In the genomic region with DNA sequence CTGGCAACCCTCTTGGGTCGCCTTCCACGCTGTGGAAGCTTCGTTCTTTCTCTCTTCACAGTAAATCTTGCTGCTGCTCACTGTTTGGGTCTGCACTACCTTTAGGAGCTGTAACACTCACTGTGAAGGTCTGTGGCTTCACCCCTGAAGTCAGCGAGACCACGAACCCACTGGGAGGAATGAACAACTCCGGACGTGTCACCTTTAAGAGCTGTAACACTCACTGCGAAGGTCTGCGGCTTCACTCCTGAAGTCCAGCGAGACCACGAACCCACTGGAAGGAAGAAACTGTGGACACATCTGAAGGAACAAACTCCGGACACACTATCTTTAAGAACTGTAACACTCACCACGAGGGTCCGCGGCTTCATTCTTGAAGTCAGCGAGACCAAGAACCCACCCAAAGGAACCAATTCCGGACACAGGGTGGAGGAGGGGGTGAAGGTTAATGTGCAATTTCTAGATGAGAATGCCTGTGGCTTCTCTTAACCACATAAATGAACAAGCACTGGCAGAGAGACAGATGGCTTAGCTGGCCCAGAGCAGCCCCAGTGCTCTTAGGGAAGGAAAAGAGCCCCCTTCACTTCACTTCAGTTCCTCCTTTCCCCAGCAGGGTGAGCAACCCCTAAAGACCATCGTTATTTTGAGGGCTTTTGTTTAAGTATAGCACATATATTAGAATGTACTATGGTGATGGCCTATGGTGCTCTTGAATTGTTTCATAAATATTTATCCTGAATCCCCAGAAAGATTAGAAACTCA, we compare ENCODE assay signal across 12 cellular contexts.
DNase-seq lines count a peak whose midpoint lies in the region; ATAC-seq, FAIRE-seq and TF ChIP-seq lines count a peak whose summit lies in the region.
"Had no signal": no experiment of that assay in that cellular context is flagged by ENCODE, and none has a peak within 500 bp of the region (broad histone marks: within the 10 kb centered on the region; RNA-seq: fewer than 3 reads in every experiment).

No MANE protein-coding gene starts in this region.

- H2BK15ac ChIP-seq in mesenchymal stem cell (ENCODE audit: low read depth, poor library complexity, severe bottlenecking) = no peak overlapping the region

- CTCF ChIA-PET in WTC11 (lab: Charles Lee) = interaction anchor here (1.0 to 1.5 kb wide), 2 partner anchors 10 to 209 kb away, joined by 3 read pairs; no protein-coding TSS in a partner anchor

- H3K4me1 ChIP-seq in mesenchymal stem cell (ENCODE audit: control insufficient read depth, insufficient read depth, low read depth, low read length) (peaks cover 6% of the 10 kb centered on the region), esophagus muscularis mucosa (peaks cover 0 to 22% (median 9%) of the 10 kb centered on the region in 4 donors), body of pancreas (no peaks in the 10 kb centered on the region)

- H4K91ac ChIP-seq in mesenchymal stem cell (ENCODE audit: low read length) = no peak overlapping the region

- H3K4me1 Mint-ChIP-seq in WTC11 = no peaks in the 10 kb centered on the region

- no peak overlapping the region for H3K27ac ChIP-seq in mesenchymal stem cell (ENCODE audit: low read length, poor library complexity, severe bottlenecking)
- no peak overlapping the region for H3K27ac ChIP-seq in esophagus muscularis mucosa (replicated peaks in 1 of 4)
- no peak overlapping the region for H3K27ac ChIP-seq in body of pancreas
- H3K27ac ChIP-seq: PC-9 had no signal

- intact Hi-C loops in esophagus muscularis mucosa (cut with DNase I) (no loop called here), body of pancreas (cut with DNase I) (no loop called here)

- no peak overlapping the region for H3K4ac ChIP-seq in mesenchymal stem cell (ENCODE audit: low read depth in 1 of 2, low read length in 2 of 2)

- no peak overlapping the region for H3K27ac Mint-ChIP-seq in WTC11

- H3K27me3 Mint-ChIP-seq in WTC11 (ENCODE audit: low read depth) = peaks cover 18% of the 10 kb centered on the region

- no peaks in the 10 kb centered on the region for H3K79me1 ChIP-seq in mesenchymal stem cell (replicated peaks; ENCODE audit: low read length, poor library complexity, severe bottlenecking)

- no peak for FAIRE-seq in H54 (lab: Jason Lieb, UNC)
- FAIRE-seq: D721Med, endothelial cell of umbilical vein, kidney had no signal

- no peak overlapping the region for H3K18ac ChIP-seq in mesenchymal stem cell (ENCODE audit: low read depth in 1 of 2, low read length in 2 of 2)

- no peak overlapping the region for H3K9ac ChIP-seq in mesenchymal stem cell (ENCODE audit: low read length)

- WGBS in mesenchymal stem cell = 97% methylated on average over 8 of the region's 18 CpGs
- WGBS in esophagus muscularis mucosa = 82% methylated on average over 17 of the region's 18 CpGs
- 77 to 86% methylated on average over 9 to 16 of the region's 18 CpGs for WGBS in body of pancreas, 2 donors

- peaks cover 0 to 22% of the 10 kb centered on the region in 2 experiments for H3K27me3 ChIP-seq in mesenchymal stem cell (ENCODE audit: control insufficient read depth in 1 of 2, insufficient read depth in 1 of 2, low read length in 2 of 2)
- no peaks in the 10 kb centered on the region for H3K27me3 ChIP-seq in esophagus muscularis mucosa
- H3K27me3 ChIP-seq in body of pancreas = no peaks in the 10 kb centered on the region

- no peaks in the 10 kb centered on the region for H3K36me3 Mint-ChIP-seq in WTC11

- no peak overlapping the region for H3K4me2 ChIP-seq in mesenchymal stem cell (ENCODE audit: low read length, poor library complexity, severe bottlenecking)
- H3K4me2 ChIP-seq: PC-9 had no signal

- no peak overlapping the region for H2BK5ac ChIP-seq in mesenchymal stem cell (ENCODE audit: low read depth, low read length, poor library complexity, severe bottlenecking)

- H3K9me3 ChIP-seq in mesenchymal stem cell (ENCODE audit: control insufficient read depth, low read length) (no peaks in the 10 kb centered on the region), esophagus muscularis mucosa (no peaks in the 10 kb centered on the region), body of pancreas (no peaks in the 10 kb centered on the region)

- H3K23ac ChIP-seq in mesenchymal stem cell (ENCODE audit: low read length in 2 of 2) = no peak overlapping the region

- no peak overlapping the region for H2AFZ ChIP-seq in mesenchymal stem cell (ENCODE audit: low read depth, low read length)
- H2AFZ ChIP-seq: PC-9 had no signal

- H3K4me3 ChIP-seq in mesenchymal stem cell (ENCODE audit: insufficient read depth in 1 of 2, low read depth in 1 of 2, low read length in 2 of 2) (no peak overlapping the region), esophagus muscularis mucosa (no peak overlapping the region), body of pancreas (no peak overlapping the region)
- H3K4me3 ChIP-seq: PC-9 had no signal

- H2BK12ac ChIP-seq in mesenchymal stem cell (ENCODE audit: low read length in 2 of 2) = no peak overlapping the region

- no peak overlapping the region for H3K14ac ChIP-seq in mesenchymal stem cell (ENCODE audit: low read length in 2 of 2)

- no peak overlapping the region for H2AK5ac ChIP-seq in mesenchymal stem cell (ENCODE audit: low read length, severe bottlenecking)

- H3K9me3 Mint-ChIP-seq in WTC11 = peaks cover 4% of the 10 kb centered on the region; the same call in 1 of the 2 replicates

- DNase-seq in Daoy (ENCODE audit: low read depth) (peak; percentile 43), HT-29 (ENCODE audit: low spot score) (peak; percentile 8), WTC11 (ENCODE audit: low spot score) (no peak), mesenchymal stem cell (peak; percentile 61), esophagus muscularis mucosa (ENCODE audit: extremely low spot score) (no peak), H54 (ENCODE audit: insufficient read length, low spot score) (no peak), body of pancreas (no peak)
- no peak for DNase-seq in activated CD4-positive, alpha-beta T cell treated with anti-CD3 and anti-CD28 coated beads for 1 hour
- DNase-seq: kidney, PC-9 had no signal

- TF ChIP-seq POLR2A in esophagus muscularis mucosa (IDR thresholded peaks at IDR 0.05; ENCODE audit: low read depth) (no peak), H54 (IDR thresholded peaks at IDR 0.05; ENCODE audit: low read depth, low read length) (no peak), body of pancreas (IDR thresholded peaks at IDR 0.05) (no peak)

- ATAC-seq in WTC11 = peak; percentile 71
- no peak for ATAC-seq in body of pancreas

- no peak overlapping the region for H2BK120ac ChIP-seq in mesenchymal stem cell (ENCODE audit: low read depth, low read length)

- no peak overlapping the region for H4K8ac ChIP-seq in mesenchymal stem cell (ENCODE audit: low read length)

- H3K4me3 Mint-ChIP-seq in WTC11 = no peak overlapping the region

- no peak for TF ChIP-seq EP300 in esophagus muscularis mucosa (IDR thresholded peaks at IDR 0.05)

- 0 out of 2 replicates have a peak, but pooled peaks have one; percentile 16 for TF ChIP-seq CTCF in WTC11 (IDR thresholded peaks at IDR 0.05)
- TF ChIP-seq CTCF in esophagus muscularis mucosa (IDR thresholded peaks at IDR 0.05) = no peak
- TF ChIP-seq CTCF in body of pancreas (IDR thresholded peaks at IDR 0.05) = no peak

- no peaks in the 10 kb centered on the region for H3K36me3 ChIP-seq in mesenchymal stem cell (ENCODE audit: control insufficient read depth in 1 of 2, insufficient read depth in 2 of 2, low read depth in 1 of 2, low read length in 2 of 2)
- H3K36me3 ChIP-seq in esophagus muscularis mucosa = no peaks in the 10 kb centered on the region
- no peaks in the 10 kb centered on the region for H3K36me3 ChIP-seq in body of pancreas (replicated peaks in 1 of 2; ENCODE audit: insufficient read depth in 1 of 2, low read depth in 2 of 2)

- POLR2A ChIA-PET in WTC11 (lab: Charles Lee) = no interaction called here

TF ChIP-seq in WTC11, 78 proteins besides CTCF, POLR2A, EP300 and RAD21:
- TF ChIP-seq JUN (CRISPR knock-in tag; IDR thresholded peaks at IDR 0.05) (no peak), ZNF263 (CRISPR knock-in tag; IDR thresholded peaks at IDR 0.05; ENCODE audit: low read depth) (no peak), ATF1 (CRISPR knock-in tag; IDR thresholded peaks at IDR 0.05) (no peak), GTF2I (CRISPR knock-in tag; conservative IDR thresholded peaks at IDR 0.05) (no peak)
- TF ChIP-seq, protein P1, sequence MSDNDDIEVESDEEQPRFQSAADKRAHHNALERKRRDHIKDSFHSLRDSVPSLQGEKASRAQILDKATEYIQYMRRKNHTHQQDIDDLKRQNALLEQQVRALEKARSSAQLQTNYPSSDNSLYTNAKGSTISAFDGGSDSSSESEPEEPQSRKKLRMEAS (CRISPR knock-in tag; IDR thresholded peaks at IDR 0.05) = no peak

Comparison
In these comparisons a context has a peak if more than half of its experiments do, and no peak if none do; other contexts are left out.
1. DNase-seq: peak in Daoy (single experiment), HT-29 (single experiment) and mesenchymal stem cell (single experiment); none in WTC11 (single experiment), esophagus muscularis mucosa (single experiment), H54 (single experiment), activated CD4-positive, alpha-beta T cell treated with anti-CD3 and anti-CD28 coated beads for 1 hour (single experiment) and body of pancreas (0 of 4).